In genomic region chr14:76812422-76813383, GRCh38 we compare ENCODE assay signal across 8 cellular contexts. TPM values are rescaled to one million over a fixed set of nuclear protein-coding genes. Genes with fewer than 3 reads are reported as not detected.
DNase-seq lines count a peak whose midpoint lies in the region; ATAC-seq, FAIRE-seq and TF ChIP-seq lines count a peak whose summit lies in the region.

Gene ANGEL1 (minus strand): TSS chr14:76812882. CDS start chr14:76812827, 55 bp downstream.

- TF ChIP-seq POLR2A in GM18951 (IDR thresholded peaks at IDR 0.05; ENCODE audit: extremely low read depth, insufficient read depth, insufficient read length): peak; percentile 89

- FAIRE-seq in bronchial epithelial cell (lab: Jason Lieb, UNC): no peak

- peak within 1 kb of the TSS; percentile 73 for H3K4me3 ChIP-seq in AG04450 (ENCODE audit: low read depth, low read length)
- H3K4me3 ChIP-seq in bronchial epithelial cell (ENCODE audit: low read depth, low read length): peak within 1 kb of the TSS; percentile 77
- peak within 1 kb of the TSS; percentile 58 to 96 (median 88) for H3K4me3 ChIP-seq in skin epidermis

- no peaks in the 10 kb centered on the region; the same call in 1 of the 2 replicates for H3K9me3 ChIP-seq in AG04450 (ENCODE audit: control insufficient read depth, insufficient read depth, low read length)

- peaks cover 11% of the 10 kb centered on the region for H3K27me3 ChIP-seq in AG04450 (ENCODE audit: control insufficient read depth, insufficient read depth, low read length)
- H3K27me3 ChIP-seq in bronchial epithelial cell (ENCODE audit: control insufficient read depth, insufficient read depth, low read length): no peaks in the 10 kb centered on the region

- peaks cover 16% of the 10 kb centered on the region for H3K4me1 Mint-ChIP-seq in WTC11

- H3K4me3 Mint-ChIP-seq in WTC11: peak within 1 kb of the TSS; percentile 92

- CTCF ChIA-PET in AG04450 (lab: Charles Lee): interaction anchor here (3.8 to 4.5 kb wide), 2 partner anchors 29 to 102 kb away, joined by 29 to 51 read pairs; no protein-coding TSS in a partner anchor
- CTCF ChIA-PET in WTC11 (lab: Charles Lee): interaction anchor here (0.5 to 2.8 kb wide), 7 partner anchors 11 to 297 kb away, joined by 3 to 24 read pairs (median 5); no protein-coding TSS in a partner anchor

- DNase-seq in AG04450 (ENCODE audit: low read depth, low spot score) (peak; percentile 72), NCI-H226 (peak; percentile 87), WTC11 (ENCODE audit: low spot score) (peak; percentile 96), bronchial epithelial cell (ENCODE audit: low read depth) (peak; percentile 75), iPS-NIHi11 (ENCODE audit: low spot score) (peak; percentile 95)

- H3K27me3 Mint-ChIP-seq in WTC11 (ENCODE audit: low read depth): peaks cover 3% of the 10 kb centered on the region; the same call in 1 of the 2 replicates

- no peak for TF ChIP-seq CTCF in AG04450 (IDR thresholded peaks at IDR 0.05; ENCODE audit: low read depth, low read length)
- TF ChIP-seq CTCF in WTC11 (IDR thresholded peaks at IDR 0.05): no peak
- no peak for TF ChIP-seq CTCF in bronchial epithelial cell (IDR thresholded peaks at IDR 0.05; ENCODE audit: insufficient read depth, low read length, severe bottlenecking)

- POLR2A ChIA-PET in AG04450 (lab: Yijun Ruan, JAX) (interaction anchor here (1.0 kb wide), 2 partner anchors 28 to 51 kb away, joined by 3 to 5 read pairs; partner anchors contain the start of gene VASH1), WTC11 (lab: Charles Lee) (no interaction called here)

- H3K9me3 Mint-ChIP-seq in WTC11: no peaks in the 10 kb centered on the region

- H3K36me3 ChIP-seq in bronchial epithelial cell (ENCODE audit: control insufficient read depth, insufficient read depth, low read length): peaks cover 7% of the 10 kb centered on the region

- no peak within 1 kb of the TSS for H3K27ac ChIP-seq in AG04450 (ENCODE audit: low read depth, low read length)
- H3K27ac ChIP-seq in skin epidermis: peak within 1 kb of the TSS; percentile 52 to 97 (median 85)

- in situ Hi-C loops in GM18951 (cut with MboI; ENCODE audit: low sequenced_read_pairs, unreplicated experiment): no loop called here

- ATAC-seq in HG03196 (IDR thresholded peaks at IDR 0.05; ENCODE audit: unreplicated experiment) (peak; percentile 75), WTC11 (peak; percentile 94)

- peaks cover 11% of the 10 kb centered on the region for H3K36me3 Mint-ChIP-seq in WTC11

- H3K27ac Mint-ChIP-seq in WTC11: peak within 1 kb of the TSS; percentile 55

TF ChIP-seq in WTC11, 78 proteins besides CTCF, POLR2A, EP300 and RAD21 (continues in another document):
- TF ChIP-seq NR1H2 (CRISPR knock-in tag; IDR thresholded peaks at IDR 0.05) (no peak), CBFB (CRISPR knock-in tag; IDR thresholded peaks at IDR 0.05; ENCODE audit: low read depth) (peak; percentile 95), PRDM15 (CRISPR knock-in tag; IDR thresholded peaks at IDR 0.05) (no peak; the same call in 1 of the 2 replicates), FOXJ3 (CRISPR knock-in tag; IDR thresholded peaks at IDR 0.05; ENCODE audit: borderline replicate concordance) (no peak), NR3C1 (CRISPR knock-in tag; conservative IDR thresholded peaks at IDR 0.05; ENCODE audit: low read depth) (peak; percentile 67; the same call in 1 of the 2 replicates), FOXP1 (CRISPR knock-in tag; IDR thresholded peaks at IDR 0.05; ENCODE audit: borderline replicate concordance) (peak; percentile 81), ZNF263 (CRISPR knock-in tag; IDR thresholded peaks at IDR 0.05; ENCODE audit: low read depth) (peak; percentile 86), ATF3 (CRISPR knock-in tag; conservative IDR thresholded peaks at IDR 0.05) (no peak), HMGA2 (CRISPR knock-in tag; IDR thresholded peaks at IDR 0.05) (no peak), CDX4 (CRISPR knock-in tag; IDR thresholded peaks at IDR 0.05; ENCODE audit: borderline replicate concordance) (no peak), MYBL2 (CRISPR knock-in tag; IDR thresholded peaks at IDR 0.05) (peak; percentile 79; the same call in 1 of the 2 replicates), STAT6 (CRISPR knock-in tag; conservative IDR thresholded peaks at IDR 0.05; ENCODE audit: low read depth) (no peak), E2F1 (CRISPR knock-in tag; IDR thresholded peaks at IDR 0.05) (0 out of 2 replicates have a peak, but pooled peaks have one; percentile 29), ZMAT4 (CRISPR knock-in tag; IDR thresholded peaks at IDR 0.05) (no peak)

RNA-seq across cellular contexts. Expression of gene ANGEL1, which starts in this region (rescaled TPM):
- 12.8 and 13.1 TPM in 2 replicates for polyA plus RNA-seq in AG04450 (2011; rRNA removed)
- polyA minus RNA-seq in AG04450 (2011; rRNA and poly(A)+ RNA removed): 13.4 and 14.8 TPM in 2 replicates
- total RNA-seq in WTC11 (2021) (25.7 to 29.7 TPM (median 25.8 TPM) in 3 replicates), bronchial epithelial cell (5.5 and 6.1 TPM in 2 replicates)
